17 cellular contexts compared by ENCODE assay signal in the genomic region with DNA sequence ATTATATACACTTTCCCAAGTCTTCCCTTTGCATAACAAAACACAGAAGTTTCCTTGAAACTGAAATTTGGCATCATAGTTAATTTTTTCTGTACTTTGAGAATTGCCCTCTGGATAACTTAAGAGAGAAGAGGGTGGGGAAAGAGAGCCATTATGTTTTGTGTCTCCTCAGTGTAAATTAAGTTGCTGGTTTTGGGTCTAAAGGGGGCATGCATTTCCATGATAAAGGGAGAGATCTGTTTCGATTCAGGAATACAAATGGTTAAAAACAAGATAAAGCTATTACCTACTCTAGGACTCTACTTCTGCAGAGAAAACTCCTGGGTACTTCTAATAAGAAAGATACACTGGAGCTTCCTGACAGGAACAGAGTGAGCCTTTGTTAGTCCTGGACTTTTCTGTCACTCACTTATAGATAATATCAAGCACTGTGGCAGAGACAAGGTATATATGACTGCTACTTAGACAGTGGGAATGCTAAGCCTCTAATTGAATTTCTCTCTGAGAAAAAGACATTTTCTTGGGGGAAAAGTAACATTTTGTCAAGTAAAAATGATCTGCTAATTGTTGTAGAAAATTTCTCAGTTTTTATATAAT.
A peak's percentile ranks its signal among the peaks of the same experiment; 100 is the strongest.
DNase-seq lines count a peak whose midpoint lies in the region; ATAC-seq and TF ChIP-seq lines count a peak whose summit lies in the region.
"Had no signal": no experiment of that assay in that cellular context is flagged by ENCODE, and none has a peak within 500 bp of the region (broad histone marks: within the 10 kb centered on the region; RNA-seq: fewer than 3 reads in every experiment).

No MANE protein-coding gene starts in this region.

- H3K4me1 Mint-ChIP-seq in MCF 10A (ENCODE audit: insufficient read depth, unreplicated experiment) = peaks cover 22% of the 10 kb centered on the region
- no peaks in the 10 kb centered on the region for H3K4me1 Mint-ChIP-seq in activated T-cell treated with anti-CD3 and anti-CD28 coated beads, Interleukin-2, amount 50 U/mL, for 72 hours (ENCODE audit: low read depth)
- H3K4me1 Mint-ChIP-seq: CD4-positive, alpha-beta memory T cell had no signal

- intact Hi-C loops in MCF 10A (cut with micrococcal nuclease) = no loop called here
- intact Hi-C loops in breast epithelium (cut with DNase I; ENCODE audit: low total_unique reads) = no loop called here

- H3K36me3 ChIP-seq in breast epithelium (no peaks in the 10 kb centered on the region), HAP-1 (replicated peaks) (no peaks in the 10 kb centered on the region), neuron (ENCODE audit: insufficient read depth, low read length) (no peaks in the 10 kb centered on the region)

- H3K4me3 ChIP-seq in breast epithelium (no peak overlapping the region), HAP-1 (no peak overlapping the region), neuron (ENCODE audit: low read length) (no peak overlapping the region)
- H3K4me3 ChIP-seq: GM12878 had no signal

- no peaks in the 10 kb centered on the region for H3K9me3 Mint-ChIP-seq in MCF 10A (ENCODE audit: unreplicated experiment)
- H3K9me3 Mint-ChIP-seq in activated T-cell treated with anti-CD3 and anti-CD28 coated beads, Interleukin-2, amount 50 U/mL, for 72 hours = peaks cover 1 to 2% of the 10 kb centered on the region in 2 donors
- H3K9me3 Mint-ChIP-seq: H9 had no signal

- CTCF ChIA-PET in MCF 10A (lab: Yijun Ruan, JAX) = no interaction called here

- H3K27me3 ChIP-seq in breast epithelium (no peaks in the 10 kb centered on the region), HAP-1 (ENCODE audit: low read depth) (no peaks in the 10 kb centered on the region), neuron (ENCODE audit: insufficient read depth, low read length) (no peaks in the 10 kb centered on the region)

- DNase-seq in MCF 10A (ENCODE audit: unreplicated experiment) (no peak), breast epithelium (ENCODE audit: low spot score in 2 of 2) (no peak), HAP-1 (ENCODE audit: low spot score in 2 of 2) (peak; percentile 19 to 92), SK-N-DZ (ENCODE audit: low spot score) (peak; percentile 68), CD1c-positive myeloid dendritic cell (ENCODE audit: extremely low spot score) (no peak)
- DNase-seq in stimulated activated naive CD8-positive, alpha-beta T cell treated with anti-CD3 and anti-CD28 coated beads, Interleukin-15, Interleukin-2, amounts not matched to agents 100 U/mL and 50 U/mL, for 24 hours = no peak
- no peak for DNase-seq in activated T-cell treated with anti-CD3 and anti-CD28 coated beads, Interleukin-2, amount 50 U/mL, for 72 hours
- DNase-seq: 8988T; ACHN; C1 segment of cervical spinal cord; CD4-positive, alpha-beta memory T cell; DMS79; GOT3; H9; HFFc6 had no signal

- H3K4me3 Mint-ChIP-seq in MCF 10A (ENCODE audit: unreplicated experiment) = no peak overlapping the region
- H3K4me3 Mint-ChIP-seq in activated T-cell treated with anti-CD3 and anti-CD28 coated beads, Interleukin-2, amount 50 U/mL, for 72 hours = no peak overlapping the region
- H3K4me3 Mint-ChIP-seq: CD4-positive, alpha-beta memory T cell; H9; HFFc6 had no signal

- POLR2A ChIA-PET in MCF 10A (lab: Yijun Ruan, JAX) = interaction anchor here (1.9 kb wide), 1 partner anchor 10 kb away, joined by 8 read pairs; no protein-coding TSS in a partner anchor

- in situ Hi-C loops in HAP-1 (cut with MboI; ENCODE audit: low sequenced_read_pairs) = no loop called here

- peak overlapping the region; percentile 70 for H3K27ac Mint-ChIP-seq in MCF 10A (ENCODE audit: low read depth, unreplicated experiment)
- no peak overlapping the region for H3K27ac Mint-ChIP-seq in activated T-cell treated with anti-CD3 and anti-CD28 coated beads, Interleukin-2, amount 50 U/mL, for 72 hours
- H3K27ac Mint-ChIP-seq: CD4-positive, alpha-beta memory T cell; HFFc6 had no signal

- TF ChIP-seq CTCF in MCF 10A (IDR thresholded peaks at IDR 0.05; ENCODE audit: unreplicated experiment) = no peak
- TF ChIP-seq CTCF in breast epithelium (IDR thresholded peaks at IDR 0.05) = no peak

- no peak for TF ChIP-seq POLR2A in breast epithelium (IDR thresholded peaks at IDR 0.05)

- H3K36me3 Mint-ChIP-seq in MCF 10A (ENCODE audit: insufficient read depth, unreplicated experiment) = peaks cover 6% of the 10 kb centered on the region
- H3K36me3 Mint-ChIP-seq in activated T-cell treated with anti-CD3 and anti-CD28 coated beads, Interleukin-2, amount 50 U/mL, for 72 hours (ENCODE audit: insufficient read depth in 2 of 2) = no peaks in the 10 kb centered on the region
- H3K36me3 Mint-ChIP-seq: CD4-positive, alpha-beta memory T cell had no signal

- H3K27ac ChIP-seq in breast epithelium = no peak overlapping the region

- no peaks in the 10 kb centered on the region for H3K27me3 Mint-ChIP-seq in MCF 10A (ENCODE audit: insufficient read depth, unreplicated experiment)
- no peaks in the 10 kb centered on the region for H3K27me3 Mint-ChIP-seq in activated T-cell treated with anti-CD3 and anti-CD28 coated beads, Interleukin-2, amount 50 U/mL, for 72 hours (ENCODE audit: low read depth)
- H3K27me3 Mint-ChIP-seq: CD4-positive, alpha-beta memory T cell had no signal

- ATAC-seq in stimulated activated naive CD8-positive, alpha-beta T cell treated with anti-CD3 and anti-CD28 coated beads, Interleukin-15, Interleukin-2, amounts not matched to agents 100 U/mL and 50 U/mL, for 24 hours = no peak
- no peak for ATAC-seq in activated T-cell treated with anti-CD3 and anti-CD28 coated beads, Interleukin-2, amount 50 U/mL, for 72 hours (replicated peaks in 1 of 2)
- ATAC-seq: GM12878 had no signal

- H3K9me3 ChIP-seq in breast epithelium = no peaks in the 10 kb centered on the region
- no peaks in the 10 kb centered on the region for H3K9me3 ChIP-seq in HAP-1
- H3K9me3 ChIP-seq in neuron (ENCODE audit: low read length) = no peaks in the 10 kb centered on the region

- peak overlapping the region; percentile 67 for H2AFZ ChIP-seq in neuron (ENCODE audit: low read depth, low read length)

- no peaks in the 10 kb centered on the region for H3K4me1 ChIP-seq in breast epithelium
- H3K4me1 ChIP-seq in HAP-1 = peaks cover 38% of the 10 kb centered on the region
- peaks cover 11% of the 10 kb centered on the region for H3K4me1 ChIP-seq in neuron (ENCODE audit: insufficient read depth, low read length)

- BruUV-seq in MCF 10A (replicated peaks; lab: Mats Ljungman, UMichigan) = no TSS peak

Comparison
In these comparisons a context has a peak if more than half of its experiments do, and no peak if none do; other contexts are left out.
1. DNase-seq: peak in HAP-1 (2 of 2) and SK-N-DZ (single experiment); none in MCF 10A (single experiment), breast epithelium (0 of 2), stimulated activated naive CD8-positive, alpha-beta T cell treated with anti-CD3 and anti-CD28 coated beads, Interleukin-15, Interleukin-2, amounts not matched to agents 100 U/mL and 50 U/mL, for 24 hours (single experiment), activated T-cell treated with anti-CD3 and anti-CD28 coated beads, Interleukin-2, amount 50 U/mL, for 72 hours (0 of 2) and CD1c-positive myeloid dendritic cell (single experiment).